Comparison of ENCODE assay signal across 22 cellular contexts in genomic region chr4:109010534-109010933, GRCh38.
"Had no signal": no experiment of that assay in that cellular context is flagged by ENCODE, and none has a peak within 500 bp of the region (broad histone marks: within the 10 kb centered on the region; RNA-seq: fewer than 3 reads in every experiment).

No MANE protein-coding gene starts in this region.

- ATAC-seq: mucosa of descending colon; naive thymus-derived CD8-positive, alpha-beta T cell; WTC11 had no signal

- H3K79me2 ChIP-seq: parathyroid adenoma had no signal

- H2AFZ ChIP-seq: parathyroid adenoma had no signal

- H3K27ac Mint-ChIP-seq: activated CD4-positive, alpha-beta memory T cell treated with anti-CD3 and anti-CD28 coated beads for 36 hours; activated naive CD8-positive, alpha-beta T cell treated with anti-CD3 and anti-CD28 coated beads, Interleukin-2, amount 10 ng/mL, durations not matched to agents 7 days and 5 days; activated T-helper 1 cell treated with anti-CD3 and anti-CD28 coated beads, Interleukin-12 subunit alpha, Interleukin-12 subunit beta, Interleukin-2, Interleukin-4 antibody, amounts not matched to agents 30 ng/mL and 10 ng/mL and 1 ng/mL, durations not matched to agents 14 hours and 24 hours and 36 hours; naive thymus-derived CD8-positive, alpha-beta T cell; T-helper 2 cell treated with Interferon-gamma antibody and Interleukin-4, amounts not matched to agents 5 μg/mL and 100 μg/mL, for 36 hours; WTC11 had no signal

- H3K9me3 ChIP-seq: gastrocnemius medialis, heart left ventricle, mucosa of descending colon, neutrophil, thyroid gland had no signal

- H3K4me1 ChIP-seq: parathyroid adenoma, thyroid gland had no signal

- H3K9ac ChIP-seq: parathyroid adenoma had no signal

- H3K4me3 ChIP-seq: gastrocnemius medialis, heart left ventricle, mucosa of descending colon, thyroid gland had no signal

- H3K4me3 Mint-ChIP-seq: activated CD4-positive, alpha-beta memory T cell treated with anti-CD3 and anti-CD28 coated beads for 36 hours; activated naive CD8-positive, alpha-beta T cell treated with anti-CD3 and anti-CD28 coated beads, Interleukin-2, amount 10 ng/mL, durations not matched to agents 7 days and 5 days; activated T-helper 1 cell treated with anti-CD3 and anti-CD28 coated beads, Interleukin-12 subunit alpha, Interleukin-12 subunit beta, Interleukin-2, Interleukin-4 antibody, amounts not matched to agents 30 ng/mL and 10 ng/mL and 1 ng/mL, durations not matched to agents 14 hours and 24 hours and 36 hours; central memory CD8-positive, alpha-beta T cell; naive thymus-derived CD8-positive, alpha-beta T cell; T-helper 2 cell treated with Interferon-gamma antibody and Interleukin-4, amounts not matched to agents 5 μg/mL and 100 μg/mL, for 36 hours; WTC11 had no signal

- H3K27ac ChIP-seq: gastrocnemius medialis, heart left ventricle, neutrophil, parathyroid adenoma, thyroid gland had no signal

- DNase-seq: activated CD4-positive, alpha-beta memory T cell treated with anti-CD3 and anti-CD28 coated beads for 36 hours; activated CD4-positive, alpha-beta T cell treated with anti-CD3 and anti-CD28 coated beads for 4 hours; activated naive CD8-positive, alpha-beta T cell treated with anti-CD3 and anti-CD28 coated beads, Interleukin-2, amount 10 ng/mL, durations not matched to agents 7 days and 5 days; activated T-cell treated with anti-CD3 and anti-CD28 coated beads for 4 hours; cortex of kidney; erythroblast; gastrocnemius medialis; heart left ventricle; left ventricle myocardium superior; mucosa of descending colon; naive thymus-derived CD8-positive, alpha-beta T cell; stimulated activated CD4-positive, alpha-beta T cell treated with anti-CD3 and anti-CD28 coated beads, Interleukin-12 subunit alpha, Interleukin-12 subunit beta, amount 100 ng/mL, for 4 hours; stimulated activated CD4-positive, alpha-beta T cell treated with anti-CD3 and anti-CD28 coated beads, Interleukin-1b, Interleukin-23, amount 100 ng/mL, for 48 hours; stimulated activated CD8-positive, alpha-beta memory T cell treated with anti-CD3 and anti-CD28 coated beads, Interleukin-4, amount 100 ng/mL, for 48 hours; stimulated activated naive CD4-positive, alpha-beta T cell; thyroid gland had no signal

- H3K27me3 ChIP-seq: gastrocnemius medialis, heart left ventricle, neutrophil, thyroid gland had no signal

- H3K4me1 Mint-ChIP-seq: central memory CD8-positive, alpha-beta T cell had no signal

- H3K27me3 Mint-ChIP-seq: activated naive CD8-positive, alpha-beta T cell treated with anti-CD3 and anti-CD28 coated beads, Interleukin-2, amount 10 ng/mL, durations not matched to agents 7 days and 5 days; central memory CD8-positive, alpha-beta T cell had no signal

- H3K36me3 Mint-ChIP-seq: activated CD4-positive, alpha-beta memory T cell treated with anti-CD3 and anti-CD28 coated beads for 36 hours; activated naive CD8-positive, alpha-beta T cell treated with anti-CD3 and anti-CD28 coated beads, Interleukin-2, amount 10 ng/mL, durations not matched to agents 7 days and 5 days; naive thymus-derived CD8-positive, alpha-beta T cell had no signal

- H3K9me3 Mint-ChIP-seq: activated CD4-positive, alpha-beta memory T cell treated with anti-CD3 and anti-CD28 coated beads for 36 hours; activated naive CD8-positive, alpha-beta T cell treated with anti-CD3 and anti-CD28 coated beads, Interleukin-2, amount 10 ng/mL, durations not matched to agents 7 days and 5 days; activated T-helper 1 cell treated with anti-CD3 and anti-CD28 coated beads, Interleukin-12 subunit alpha, Interleukin-12 subunit beta, Interleukin-2, Interleukin-4 antibody, amounts not matched to agents 30 ng/mL and 10 ng/mL and 1 ng/mL, durations not matched to agents 14 hours and 24 hours and 36 hours; central memory CD8-positive, alpha-beta T cell; T-helper 2 cell treated with Interferon-gamma antibody and Interleukin-4, amounts not matched to agents 5 μg/mL and 100 μg/mL, for 36 hours had no signal

- H3K36me3 ChIP-seq: gastrocnemius medialis, heart left ventricle, neutrophil, thyroid gland had no signal
